Comparison of ENCODE assay signal across 8 cellular contexts in the genomic region with DNA sequence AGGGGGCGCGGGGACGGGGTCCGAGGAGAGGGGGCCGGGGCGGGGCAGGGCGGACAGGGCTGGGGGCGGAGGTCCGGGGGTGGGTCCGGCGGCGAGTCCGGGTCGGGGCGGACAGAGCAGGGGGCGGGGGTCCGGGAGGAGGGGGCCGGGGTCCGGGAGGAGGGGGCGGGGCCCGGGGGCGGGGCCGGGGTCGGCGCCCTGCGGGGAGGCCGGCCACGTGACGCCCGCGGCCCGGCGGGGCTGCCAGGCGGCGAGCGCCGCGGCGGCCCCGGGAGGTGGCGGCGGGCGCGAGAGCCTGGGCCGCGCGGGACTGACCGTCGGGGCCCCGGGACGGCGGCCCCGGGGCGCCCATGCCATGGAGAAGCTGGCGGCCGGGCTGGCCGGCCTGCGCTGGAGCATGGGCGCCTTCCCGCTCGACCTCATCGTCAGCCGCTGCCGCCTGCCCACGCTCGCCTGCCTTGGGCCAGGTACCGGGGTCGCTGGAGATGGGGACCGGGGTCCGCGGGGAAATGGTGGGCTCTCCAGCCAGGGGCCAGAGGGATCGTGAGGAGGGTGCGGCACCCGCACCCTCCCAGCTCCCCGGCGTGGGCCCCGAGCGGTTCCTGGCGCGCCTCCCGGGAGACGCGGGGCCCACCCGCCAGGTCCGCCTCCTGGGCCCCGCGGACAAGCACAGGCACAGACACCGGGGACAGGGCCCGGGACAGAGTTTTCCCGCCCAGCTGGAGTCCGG. TPM values are rescaled to one million over a fixed set of nuclear protein-coding genes. Genes with fewer than 3 reads are reported as not detected.
DNase-seq lines count a peak whose midpoint lies in the region; ATAC-seq and TF ChIP-seq lines count a peak whose summit lies in the region.

GAREM2 (plus strand) TSS at position 223 of the 730 bp plus-strand sequence; CDS start at position 356, 133 bp downstream.

- H3K27me3 Mint-ChIP-seq in CD14-positive monocyte (ENCODE audit: low read depth in 3 of 3), result peaks cover 53 to 77% (median 57%) of the 10 kb centered on the region in 3 donors
- peaks cover 75% of the 10 kb centered on the region for H3K27me3 Mint-ChIP-seq in dendritic cell treated with granulocyte-macrophage colony-stimulating factor and Interleukin-4, amounts not matched to agents 40 ng/mL and 50 ng/mL, for 4 days
- peaks cover 19 to 62% (median 31%) of the 10 kb centered on the region in 5 donors for H3K27me3 Mint-ChIP-seq in naive thymus-derived CD8-positive, alpha-beta T cell

- peaks cover 12 to 15% of the 10 kb centered on the region in 2 donors for H3K36me3 Mint-ChIP-seq in CD14-positive monocyte
- H3K36me3 Mint-ChIP-seq in dendritic cell treated with granulocyte-macrophage colony-stimulating factor and Interleukin-4, amounts not matched to agents 40 ng/mL and 50 ng/mL, for 4 days (ENCODE audit: low read depth), result no peaks in the 10 kb centered on the region
- H3K36me3 Mint-ChIP-seq in naive thymus-derived CD8-positive, alpha-beta T cell, result peaks cover 0 to 9% (median 0%) of the 10 kb centered on the region in 3 donors

- DNase-seq in CD14-positive monocyte (ENCODE audit: low spot score) (peak; percentile 15), HuH-7.5 (ENCODE audit: low spot score) (peak; percentile 57), globus pallidus (ENCODE audit: low spot score) (no peak)
- DNase-seq in naive thymus-derived CD8-positive, alpha-beta T cell, result no peak
- DNase-seq in central memory CD4-positive, alpha-beta T cell, result no peak

- TF ChIP-seq CTCF in CD14-positive monocyte (IDR thresholded peaks at IDR 0.05), result no peak

- peak; percentile 17 to 53 for ATAC-seq in naive thymus-derived CD8-positive, alpha-beta T cell
- ATAC-seq in GM21786 (IDR thresholded peaks at IDR 0.05; ENCODE audit: unreplicated experiment), result no peak
- ATAC-seq in GM21447 (IDR thresholded peaks at IDR 0.05; ENCODE audit: unreplicated experiment), result no peak

- no peak within 1 kb of the TSS for H3K27ac Mint-ChIP-seq in CD14-positive monocyte
- no peak within 1 kb of the TSS for H3K27ac Mint-ChIP-seq in dendritic cell treated with granulocyte-macrophage colony-stimulating factor and Interleukin-4, amounts not matched to agents 40 ng/mL and 50 ng/mL, for 4 days
- peak within 1 kb of the TSS in 3 of 10 donors; percentile 40 to 95 (median 89) for H3K27ac Mint-ChIP-seq in naive thymus-derived CD8-positive, alpha-beta T cell

- peaks cover 7 to 17% (median 11%) of the 10 kb centered on the region in 7 donors for H3K9me3 Mint-ChIP-seq in CD14-positive monocyte
- no peaks in the 10 kb centered on the region for H3K9me3 Mint-ChIP-seq in dendritic cell treated with granulocyte-macrophage colony-stimulating factor and Interleukin-4, amounts not matched to agents 40 ng/mL and 50 ng/mL, for 4 days
- peaks cover 0 to 2% (median 0%) of the 10 kb centered on the region in 9 donors for H3K9me3 Mint-ChIP-seq in naive thymus-derived CD8-positive, alpha-beta T cell

- H3K4me1 Mint-ChIP-seq in CD14-positive monocyte, result peaks cover 13% of the 10 kb centered on the region
- H3K4me1 Mint-ChIP-seq in dendritic cell treated with granulocyte-macrophage colony-stimulating factor and Interleukin-4, amounts not matched to agents 40 ng/mL and 50 ng/mL, for 4 days (ENCODE audit: low read depth), result peaks cover 17% of the 10 kb centered on the region
- peaks cover 6 to 17% (median 14%) of the 10 kb centered on the region in 4 donors for H3K4me1 Mint-ChIP-seq in naive thymus-derived CD8-positive, alpha-beta T cell

- intact Hi-C loops in CD14-positive monocyte (cut with micrococcal nuclease), result no loop called here
- intact Hi-C loops in dendritic cell treated with granulocyte-macrophage colony-stimulating factor and Interleukin-4, amounts not matched to agents 40 ng/mL and 50 ng/mL, for 4 days (cut with micrococcal nuclease), result no loop called here

- POLR2A ChIA-PET in naive thymus-derived CD8-positive, alpha-beta T cell (lab: Charles Lee), result interaction anchor here (1.7 kb wide), 1 partner anchor 11 kb away, joined by 9 read pairs; no protein-coding TSS in a partner anchor

- H3K4me3 Mint-ChIP-seq in CD14-positive monocyte, result peak within 1 kb of the TSS; percentile 71 to 92
- H3K4me3 Mint-ChIP-seq in dendritic cell treated with granulocyte-macrophage colony-stimulating factor and Interleukin-4, amounts not matched to agents 40 ng/mL and 50 ng/mL, for 4 days, result peak within 1 kb of the TSS; percentile 68
- peak within 1 kb of the TSS; percentile 74 to 93 (median 82) for H3K4me3 Mint-ChIP-seq in naive thymus-derived CD8-positive, alpha-beta T cell

RNA-seq across cellular contexts. Expression of gene GAREM2, which starts in this region (rescaled TPM):
- under 1 TPM in 1 of 2 donors, not detected in 1; 0.08 TPM for polyA plus RNA-seq in CD14-positive monocyte
- total RNA-seq in naive thymus-derived CD8-positive, alpha-beta T cell, result 1 to 10 TPM; 4.3 to 5.9 TPM
- polyA plus RNA-seq in naive thymus-derived CD8-positive, alpha-beta T cell, result 1 to 10 TPM in 2 of 3 donors, under 1 TPM in 1; 0.74 to 2.6 (median 1.5) TPM

Comparison
In these comparisons a context has a peak if more than half of its experiments do, and no peak if none do; other contexts are left out.
1. Peak in DNase-seq in CD14-positive monocyte; RNA of the gene not detected or under 1 TPM.
2. ATAC-seq: peak in naive thymus-derived CD8-positive, alpha-beta T cell (2 of 2); none in GM21786 (single experiment) and GM21447 (single experiment).
3. Peak in every context shown above with its lines, with median percentiles within 50 percentile points of each other: H3K4me3 Mint-ChIP-seq.